8 cellular contexts compared by ENCODE assay signal in the genomic region with DNA sequence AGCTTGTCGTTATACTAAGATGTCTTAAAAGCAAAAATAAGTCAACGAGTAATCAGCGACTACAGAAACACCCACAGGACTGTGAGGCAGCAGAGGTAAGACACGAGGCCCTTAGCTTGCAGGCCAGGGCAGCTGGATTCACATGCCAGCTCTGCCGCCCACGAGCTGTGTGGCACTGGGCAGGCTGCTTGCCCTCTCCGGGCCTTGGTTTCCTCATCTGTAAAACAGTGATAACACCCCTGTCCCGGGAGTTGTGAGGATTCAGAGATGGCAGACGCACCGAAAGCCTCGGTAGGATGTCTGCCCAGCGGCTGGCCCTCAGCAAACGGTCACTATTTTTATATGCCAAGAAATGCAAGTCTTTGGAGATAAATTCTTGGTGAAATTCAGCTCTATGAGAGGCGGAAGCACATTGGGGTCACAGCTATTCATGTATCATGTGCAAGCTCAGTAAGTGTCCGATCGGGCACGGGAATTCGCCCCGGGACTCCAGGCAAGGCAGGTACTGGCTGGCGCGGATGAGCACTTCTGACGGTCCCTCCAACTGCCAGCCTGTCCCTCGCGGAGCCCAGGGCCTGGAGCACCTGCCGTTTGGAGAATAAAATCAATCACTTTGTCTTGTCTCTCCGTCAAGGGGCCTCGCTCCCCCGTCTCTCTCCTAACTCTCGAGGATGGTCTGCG. TPM values are rescaled to one million over a fixed set of nuclear protein-coding genes. Genes with fewer than 3 reads are reported as not detected.
DNase-seq lines count a peak whose midpoint lies in the region; ATAC-seq and TF ChIP-seq lines count a peak whose summit lies in the region.

No MANE protein-coding gene starts in this region.

- peak overlapping the region in 1 of 2 donors; percentile 6 for H3K9ac ChIP-seq in liver (ENCODE audit: low read depth in 1 of 2, low read length in 2 of 2)

- H3K4me1 Mint-ChIP-seq in type B pancreatic cell (ENCODE audit: unreplicated experiment): peaks cover 31% of the 10 kb centered on the region

- no peaks in the 10 kb centered on the region for H3K9me3 ChIP-seq in cardiac muscle cell (ENCODE audit: low read depth)
- no peaks in the 10 kb centered on the region for H3K9me3 ChIP-seq in liver (ENCODE audit: control insufficient read depth in 4 of 4, low read length in 3 of 4)

- peaks cover 3% of the 10 kb centered on the region for H3K27me3 Mint-ChIP-seq in type B pancreatic cell

- WGBS in liver: 50% methylated on average over 30 of the region's 30 CpGs

- no peak for DNase-seq in cardiac muscle cell (ENCODE audit: low read depth in 1 of 2, low spot score in 1 of 2)
- DNase-seq in Right ventricle myocardium inferior (ENCODE audit: missing footprints): no peak
- DNase-seq in astrocyte of the hippocampus (ENCODE audit: low read depth, low spot score): peak; percentile 20
- DNase-seq in type B pancreatic cell (ENCODE audit: extremely low spot score, unreplicated experiment): no peak
- DNase-seq in GM03348 (ENCODE audit: low spot score): no peak
- no peak for DNase-seq in KG1 (lab: John Stamatoyannopoulos, UW)

- no peaks in the 10 kb centered on the region for H3K9me3 Mint-ChIP-seq in type B pancreatic cell

- ATAC-seq in Right ventricle myocardium inferior: no peak
- no peak for ATAC-seq in HG03442 (IDR thresholded peaks at IDR 0.05; ENCODE audit: unreplicated experiment)

- H3K4me3 ChIP-seq in cardiac muscle cell (peak overlapping the region; percentile 49), liver (ENCODE audit: low read depth in 1 of 3, low read length in 3 of 3) (peak overlapping the region; percentile 14 to 80 (median 63))

- peak overlapping the region; percentile 87 for H3K4me3 Mint-ChIP-seq in type B pancreatic cell

- H3K36me3 ChIP-seq in cardiac muscle cell (no peaks in the 10 kb centered on the region), liver (ENCODE audit: control insufficient read depth in 4 of 4, insufficient read depth in 3 of 4, low read depth in 1 of 4, low read length in 3 of 4) (no peaks in the 10 kb centered on the region)

- intact Hi-C loops in Right ventricle myocardium inferior (cut with DNase I): loop anchor here (2.0 kb wide), 1 partner anchor 58 kb away; a partner anchor contains a TSS

- TF ChIP-seq CTCF in cardiac muscle cell (IDR thresholded peaks at IDR 0.05; ENCODE audit: low read depth, low read length): no peak
- TF ChIP-seq CTCF in liver (IDR thresholded peaks at IDR 0.05; ENCODE audit: low read depth, low read length, missing input control): no peak
- no peak for TF ChIP-seq CTCF in type B pancreatic cell (conservative IDR thresholded peaks at IDR 0.05)

- H3K27ac ChIP-seq in cardiac muscle cell (no peak overlapping the region), liver (ENCODE audit: low read depth in 1 of 2, low read length in 2 of 2) (peak overlapping the region; percentile 19 to 60)

- H3K36me3 Mint-ChIP-seq in type B pancreatic cell: no peaks in the 10 kb centered on the region

- peaks cover 7% of the 10 kb centered on the region for H3K27me3 ChIP-seq in cardiac muscle cell
- no peaks in the 10 kb centered on the region for H3K27me3 ChIP-seq in liver (ENCODE audit: control insufficient read depth in 4 of 4, insufficient read depth in 4 of 4, low read length in 3 of 4)

- H3K27ac Mint-ChIP-seq in type B pancreatic cell: peak overlapping the region; percentile 60

- no peak for TF ChIP-seq RAD21 in liver (IDR thresholded peaks at IDR 0.05)

- H3K4me1 ChIP-seq in cardiac muscle cell (ENCODE audit: low read depth) (peaks cover 13% of the 10 kb centered on the region), liver (ENCODE audit: control insufficient read depth in 4 of 4, insufficient read depth in 4 of 4, low read length in 3 of 4) (peaks cover 6 to 12% (median 11%) of the 10 kb centered on the region in 4 donors)

TF ChIP-seq in liver, 16 proteins besides CTCF, POLR2A, EP300 and RAD21:
- TF ChIP-seq, protein P1, sequence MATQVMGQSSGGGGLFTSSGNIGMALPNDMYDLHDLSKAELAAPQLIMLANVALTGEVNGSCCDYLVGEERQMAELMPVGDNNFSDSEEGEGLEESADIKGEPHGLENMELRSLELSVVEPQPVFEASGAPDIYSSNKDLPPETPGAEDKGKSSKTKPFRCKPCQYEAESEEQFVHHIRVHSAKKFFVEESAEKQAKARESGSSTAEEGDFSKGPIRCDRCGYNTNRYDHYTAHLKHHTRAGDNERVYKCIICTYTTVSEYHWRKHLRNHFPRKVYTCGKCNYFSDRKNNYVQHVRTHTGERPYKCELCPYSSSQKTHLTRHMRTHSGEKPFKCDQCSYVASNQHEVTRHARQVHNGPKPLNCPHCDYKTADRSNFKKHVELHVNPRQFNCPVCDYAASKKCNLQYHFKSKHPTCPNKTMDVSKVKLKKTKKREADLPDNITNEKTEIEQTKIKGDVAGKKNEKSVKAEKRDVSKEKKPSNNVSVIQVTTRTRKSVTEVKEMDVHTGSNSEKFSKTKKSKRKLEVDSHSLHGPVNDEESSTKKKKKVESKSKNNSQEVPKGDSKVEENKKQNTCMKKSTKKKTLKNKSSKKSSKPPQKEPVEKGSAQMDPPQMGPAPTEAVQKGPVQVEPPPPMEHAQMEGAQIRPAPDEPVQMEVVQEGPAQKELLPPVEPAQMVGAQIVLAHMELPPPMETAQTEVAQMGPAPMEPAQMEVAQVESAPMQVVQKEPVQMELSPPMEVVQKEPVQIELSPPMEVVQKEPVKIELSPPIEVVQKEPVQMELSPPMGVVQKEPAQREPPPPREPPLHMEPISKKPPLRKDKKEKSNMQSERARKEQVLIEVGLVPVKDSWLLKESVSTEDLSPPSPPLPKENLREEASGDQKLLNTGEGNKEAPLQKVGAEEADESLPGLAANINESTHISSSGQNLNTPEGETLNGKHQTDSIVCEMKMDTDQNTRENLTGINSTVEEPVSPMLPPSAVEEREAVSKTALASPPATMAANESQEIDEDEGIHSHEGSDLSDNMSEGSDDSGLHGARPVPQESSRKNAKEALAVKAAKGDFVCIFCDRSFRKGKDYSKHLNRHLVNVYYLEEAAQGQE (IDR thresholded peaks at IDR 0.05): no peak
- TF ChIP-seq HNF4G (IDR thresholded peaks at IDR 0.05): no peak
- TF ChIP-seq HNF4A (conservative IDR thresholded peaks at IDR 0.05): no peak
- no peak for TF ChIP-seq YY1 (IDR thresholded peaks at IDR 0.05)
- no peak for TF ChIP-seq TAF1 (conservative IDR thresholded peaks at IDR 0.05)

RNA-seq across cellular contexts. Expression of a gene that starts 1.1 kb away (rescaled TPM):
- total RNA-seq in cardiac muscle cell (12.4 and 16.9 TPM in 2 replicates), Right ventricle myocardium inferior (7.0 TPM), liver (10 to 100 TPM in 1 of 2 donors, 1 to 10 TPM in 1; 6.7 to 17.9 TPM), type B pancreatic cell (ENCODE audit: low replicate concordance) (20.5 and 32.3 TPM in 2 replicates)
- polyA plus RNA-seq in cardiac muscle cell (8.7 and 15.8 TPM in 2 replicates), liver (1 to 10 TPM; 2.9 to 5.2 TPM)

RNA-seq across cellular contexts. Expression of a gene that starts 57.5 kb away (rescaled TPM):
- 3.1 and 3.7 TPM in 2 replicates for total RNA-seq in cardiac muscle cell
- polyA plus RNA-seq in cardiac muscle cell: 2.3 and 2.6 TPM in 2 replicates
- 6.1 TPM for total RNA-seq in Right ventricle myocardium inferior
- 10 to 100 TPM in 1 of 2 donors, 1 to 10 TPM in 1; 3.1 to 14.1 TPM for total RNA-seq in liver
- polyA plus RNA-seq in liver: 1 to 10 TPM; 3.5 to 4.6 TPM
- 19.9 and 23.4 TPM in 2 replicates for total RNA-seq in type B pancreatic cell (ENCODE audit: low replicate concordance)
